In the genomic region with DNA sequence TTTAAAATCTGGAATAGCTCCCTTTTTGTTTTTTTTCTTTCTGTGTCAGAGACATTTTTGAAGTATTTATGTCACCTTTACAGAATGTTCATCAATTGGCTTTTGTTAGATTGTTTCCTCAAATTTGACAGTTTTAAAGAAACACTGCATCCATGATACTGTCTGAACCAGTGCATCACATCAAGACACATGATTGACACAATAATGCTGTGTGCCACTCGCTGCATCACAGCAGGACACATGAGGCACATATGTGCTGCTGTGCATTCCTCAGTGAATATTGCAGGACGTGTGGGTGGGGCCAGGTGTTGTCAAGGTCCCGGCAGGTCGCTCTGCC, we compare ENCODE assay signal across 18 cellular contexts. TPM values are rescaled to one million over a fixed set of nuclear protein-coding genes. Genes with fewer than 3 reads are reported as not detected.
DNase-seq lines count a peak whose midpoint lies in the region; ATAC-seq and TF ChIP-seq lines count a peak whose summit lies in the region.
"Had no signal": no experiment of that assay in that cellular context is flagged by ENCODE, and none has a peak within 500 bp of the region (broad histone marks: within the 10 kb centered on the region; RNA-seq: fewer than 3 reads in every experiment).

No MANE protein-coding gene starts in this region.

- peaks cover 3% of the 10 kb centered on the region for H3K36me3 Mint-ChIP-seq in T-helper 2 cell treated with Interferon-gamma antibody and Interleukin-4, amounts not matched to agents 5 μg/mL and 100 μg/mL, for 36 hours (ENCODE audit: low read depth)
- H3K36me3 Mint-ChIP-seq in activated T-helper 1 cell treated with anti-CD3 and anti-CD28 coated beads, Interleukin-12 subunit alpha, Interleukin-12 subunit beta, Interleukin-2, Interleukin-4 antibody, amounts not matched to agents 30 ng/mL and 10 ng/mL and 1 ng/mL, durations not matched to agents 14 hours and 24 hours and 36 hours (ENCODE audit: low read depth): no peaks in the 10 kb centered on the region
- peaks cover 3 to 6% (median 6%) of the 10 kb centered on the region in 3 donors for H3K36me3 Mint-ChIP-seq in naive thymus-derived CD8-positive, alpha-beta T cell
- H3K36me3 Mint-ChIP-seq in stimulated activated effector memory CD8-positive, alpha-beta T cell treated with anti-CD3 and anti-CD28 coated beads, Interleukin-12 subunit alpha, Interleukin-12 subunit beta, amount 100 ng/mL, for 72 hours: peaks cover 6% of the 10 kb centered on the region
- no peaks in the 10 kb centered on the region for H3K36me3 Mint-ChIP-seq in HFFc6 (ENCODE audit: low read depth)

- POLR2A ChIA-PET in naive thymus-derived CD8-positive, alpha-beta T cell (lab: Charles Lee): interaction anchor here (1.8 kb wide), 1 partner anchor 15 kb away, joined by 7 read pairs; no protein-coding TSS in a partner anchor

- no peak for ATAC-seq in naive thymus-derived CD8-positive, alpha-beta T cell
- no peak for ATAC-seq in stimulated activated effector memory CD8-positive, alpha-beta T cell treated with anti-CD3 and anti-CD28 coated beads, Interleukin-12 subunit alpha, Interleukin-12 subunit beta, amount 100 ng/mL, for 72 hours
- ATAC-seq: gastroesophageal sphincter, HCT116 had no signal

- TF ChIP-seq CTCF in HFFc6 (IDR thresholded peaks at IDR 0.05): no peak

- intact Hi-C loops in activated T-helper 1 cell treated with anti-CD3 and anti-CD28 coated beads, Interleukin-12 subunit alpha, Interleukin-12 subunit beta, Interleukin-2, Interleukin-4 antibody, amounts not matched to agents 30 ng/mL and 10 ng/mL and 1 ng/mL, durations not matched to agents 14 hours and 24 hours and 36 hours (cut with micrococcal nuclease): no loop called here

- no peak overlapping the region for H3K27ac Mint-ChIP-seq in T-helper 2 cell treated with Interferon-gamma antibody and Interleukin-4, amounts not matched to agents 5 μg/mL and 100 μg/mL, for 36 hours
- no peak overlapping the region for H3K27ac Mint-ChIP-seq in activated T-helper 1 cell treated with anti-CD3 and anti-CD28 coated beads, Interleukin-12 subunit alpha, Interleukin-12 subunit beta, Interleukin-2, Interleukin-4 antibody, amounts not matched to agents 30 ng/mL and 10 ng/mL and 1 ng/mL, durations not matched to agents 14 hours and 24 hours and 36 hours
- H3K27ac Mint-ChIP-seq in naive thymus-derived CD8-positive, alpha-beta T cell: no peak overlapping the region
- no peak overlapping the region for H3K27ac Mint-ChIP-seq in stimulated activated effector memory CD8-positive, alpha-beta T cell treated with anti-CD3 and anti-CD28 coated beads, Interleukin-12 subunit alpha, Interleukin-12 subunit beta, amount 100 ng/mL, for 72 hours
- no peak overlapping the region for H3K27ac Mint-ChIP-seq in HFFc6
- H3K27ac Mint-ChIP-seq: activated B cell treated with CpG ODN at 0.5 μM for 24 hours had no signal

- H3K4me3 Mint-ChIP-seq in T-helper 2 cell treated with Interferon-gamma antibody and Interleukin-4, amounts not matched to agents 5 μg/mL and 100 μg/mL, for 36 hours: peak overlapping the region; percentile 38
- peak overlapping the region; percentile 29 for H3K4me3 Mint-ChIP-seq in activated T-helper 1 cell treated with anti-CD3 and anti-CD28 coated beads, Interleukin-12 subunit alpha, Interleukin-12 subunit beta, Interleukin-2, Interleukin-4 antibody, amounts not matched to agents 30 ng/mL and 10 ng/mL and 1 ng/mL, durations not matched to agents 14 hours and 24 hours and 36 hours
- H3K4me3 Mint-ChIP-seq in naive thymus-derived CD8-positive, alpha-beta T cell: peak overlapping the region in 8 of 10 donors; percentile 26 to 90 (median 48)
- H3K4me3 Mint-ChIP-seq in stimulated activated effector memory CD8-positive, alpha-beta T cell treated with anti-CD3 and anti-CD28 coated beads, Interleukin-12 subunit alpha, Interleukin-12 subunit beta, amount 100 ng/mL, for 72 hours: peak overlapping the region; percentile 75
- H3K4me3 Mint-ChIP-seq in HFFc6: no peak overlapping the region
- H3K4me3 Mint-ChIP-seq: activated B cell treated with CpG ODN at 0.5 μM for 24 hours had no signal

- peaks cover 17% of the 10 kb centered on the region for H3K27me3 Mint-ChIP-seq in T-helper 2 cell treated with Interferon-gamma antibody and Interleukin-4, amounts not matched to agents 5 μg/mL and 100 μg/mL, for 36 hours (ENCODE audit: low read depth)
- peaks cover 15% of the 10 kb centered on the region for H3K27me3 Mint-ChIP-seq in activated T-helper 1 cell treated with anti-CD3 and anti-CD28 coated beads, Interleukin-12 subunit alpha, Interleukin-12 subunit beta, Interleukin-2, Interleukin-4 antibody, amounts not matched to agents 30 ng/mL and 10 ng/mL and 1 ng/mL, durations not matched to agents 14 hours and 24 hours and 36 hours (ENCODE audit: insufficient read depth)
- H3K27me3 Mint-ChIP-seq in naive thymus-derived CD8-positive, alpha-beta T cell: peaks cover 18 to 37% (median 33%) of the 10 kb centered on the region in 5 donors
- H3K27me3 Mint-ChIP-seq in HFFc6 (ENCODE audit: insufficient read depth): peaks cover 3% of the 10 kb centered on the region; the same call in 1 of the 2 replicates

- H3K4me1 Mint-ChIP-seq in T-helper 2 cell treated with Interferon-gamma antibody and Interleukin-4, amounts not matched to agents 5 μg/mL and 100 μg/mL, for 36 hours (ENCODE audit: low read depth): peaks cover 13% of the 10 kb centered on the region
- peaks cover 22% of the 10 kb centered on the region for H3K4me1 Mint-ChIP-seq in activated T-helper 1 cell treated with anti-CD3 and anti-CD28 coated beads, Interleukin-12 subunit alpha, Interleukin-12 subunit beta, Interleukin-2, Interleukin-4 antibody, amounts not matched to agents 30 ng/mL and 10 ng/mL and 1 ng/mL, durations not matched to agents 14 hours and 24 hours and 36 hours (ENCODE audit: low read depth)
- H3K4me1 Mint-ChIP-seq in naive thymus-derived CD8-positive, alpha-beta T cell: peaks cover 7 to 18% (median 16%) of the 10 kb centered on the region in 4 donors
- peaks cover 22% of the 10 kb centered on the region for H3K4me1 Mint-ChIP-seq in stimulated activated effector memory CD8-positive, alpha-beta T cell treated with anti-CD3 and anti-CD28 coated beads, Interleukin-12 subunit alpha, Interleukin-12 subunit beta, amount 100 ng/mL, for 72 hours
- H3K4me1 Mint-ChIP-seq in HFFc6 (ENCODE audit: low read depth): peaks cover 22% of the 10 kb centered on the region

- DNase-seq in T-helper 2 cell treated with Interferon-gamma antibody and Interleukin-4, amounts not matched to agents 5 μg/mL and 100 μg/mL, for 36 hours (ENCODE audit: low spot score): no peak
- DNase-seq in T-helper 2 cell (no peak), cerebellar cortex (ENCODE audit: low spot score) (no peak), T-helper 1 cell (no peak), HFFc6 (no peak)
- no peak for DNase-seq in activated T-helper 1 cell treated with anti-CD3 and anti-CD28 coated beads, Interleukin-12 subunit alpha, Interleukin-12 subunit beta, Interleukin-2, Interleukin-4 antibody, amounts not matched to agents 30 ng/mL and 10 ng/mL and 1 ng/mL, durations not matched to agents 14 hours and 24 hours and 36 hours (ENCODE audit: low spot score)
- no peak for DNase-seq in naive thymus-derived CD8-positive, alpha-beta T cell
- DNase-seq in stimulated activated effector memory CD8-positive, alpha-beta T cell treated with anti-CD3 and anti-CD28 coated beads, Interleukin-12 subunit alpha, Interleukin-12 subunit beta, amount 100 ng/mL, for 72 hours (ENCODE audit: low spot score in 2 of 2): no peak
- DNase-seq: activated B cell treated with CpG ODN at 0.5 μM for 24 hours; activated CD8-positive, alpha-beta memory T cell treated with anti-CD3 and anti-CD28 coated beads, Interleukin-2, amount 50 U/mL, for 4 hours; activated naive CD4-positive, alpha-beta T cell treated with anti-CD3 and anti-CD28 coated beads, Interleukin-2, amount 50 U/mL, for 16 hours; C1 segment of cervical spinal cord; NCI-H1694; stimulated activated CD4-positive, alpha-beta T cell treated with anti-CD3 and anti-CD28 coated beads, Interleukin-4, amount 100 ng/mL, for 24 hours; SW 1271; transverse colon had no signal

- H3K9me3 Mint-ChIP-seq in T-helper 2 cell treated with Interferon-gamma antibody and Interleukin-4, amounts not matched to agents 5 μg/mL and 100 μg/mL, for 36 hours: no peaks in the 10 kb centered on the region
- no peaks in the 10 kb centered on the region for H3K9me3 Mint-ChIP-seq in activated T-helper 1 cell treated with anti-CD3 and anti-CD28 coated beads, Interleukin-12 subunit alpha, Interleukin-12 subunit beta, Interleukin-2, Interleukin-4 antibody, amounts not matched to agents 30 ng/mL and 10 ng/mL and 1 ng/mL, durations not matched to agents 14 hours and 24 hours and 36 hours
- H3K9me3 Mint-ChIP-seq in naive thymus-derived CD8-positive, alpha-beta T cell: peaks cover 0 to 5% (median 0%) of the 10 kb centered on the region in 9 donors
- H3K9me3 Mint-ChIP-seq in stimulated activated effector memory CD8-positive, alpha-beta T cell treated with anti-CD3 and anti-CD28 coated beads, Interleukin-12 subunit alpha, Interleukin-12 subunit beta, amount 100 ng/mL, for 72 hours: no peaks in the 10 kb centered on the region
- H3K9me3 Mint-ChIP-seq in HFFc6: no peaks in the 10 kb centered on the region
- H3K9me3 Mint-ChIP-seq: activated B cell treated with CpG ODN at 0.5 μM for 24 hours had no signal

RNA-seq across cellular contexts. Expression of a gene that starts 37.4 kb away (rescaled TPM):
- total RNA-seq in activated T-helper 1 cell treated with anti-CD3 and anti-CD28 coated beads, Interleukin-12 subunit alpha, Interleukin-12 subunit beta, Interleukin-2, Interleukin-4 antibody, amounts not matched to agents 30 ng/mL and 10 ng/mL and 1 ng/mL, durations not matched to agents 14 hours and 24 hours and 36 hours: 26.9 and 29.2 TPM in 2 replicates
- 10 to 100 TPM; 38.7 to 41.5 TPM for total RNA-seq in naive thymus-derived CD8-positive, alpha-beta T cell
- polyA plus RNA-seq in naive thymus-derived CD8-positive, alpha-beta T cell: 10 to 100 TPM in 1 of 3 donors, 1 to 10 TPM in 2; 9.2 to 12.4 (median 9.2) TPM
- total RNA-seq in HFFc6 (2021; fragmentation: NEBNext Ultra II Directional; extraction: Animal tissue kit (Norgen Biotek cat#: 25700)): 10 to 100 TPM; 13.7 to 17.5 (median 15.9) TPM

RNA-seq across cellular contexts. Expression of a gene that starts 37.4 kb away (rescaled TPM):
- 2.2 and 2.6 TPM in 2 replicates for total RNA-seq in activated T-helper 1 cell treated with anti-CD3 and anti-CD28 coated beads, Interleukin-12 subunit alpha, Interleukin-12 subunit beta, Interleukin-2, Interleukin-4 antibody, amounts not matched to agents 30 ng/mL and 10 ng/mL and 1 ng/mL, durations not matched to agents 14 hours and 24 hours and 36 hours
- 1 to 10 TPM; 7.2 to 7.4 TPM for total RNA-seq in naive thymus-derived CD8-positive, alpha-beta T cell
- under 1 TPM; 0.35 to 0.67 (median 0.63) TPM for polyA plus RNA-seq in naive thymus-derived CD8-positive, alpha-beta T cell
- under 1 TPM; 0.36 to 0.85 (median 0.51) TPM for total RNA-seq in HFFc6 (2021; fragmentation: NEBNext Ultra II Directional; extraction: Animal tissue kit (Norgen Biotek cat#: 25700))
